Comparison of ENCODE assay signal across 27 cellular contexts in the genomic region with DNA sequence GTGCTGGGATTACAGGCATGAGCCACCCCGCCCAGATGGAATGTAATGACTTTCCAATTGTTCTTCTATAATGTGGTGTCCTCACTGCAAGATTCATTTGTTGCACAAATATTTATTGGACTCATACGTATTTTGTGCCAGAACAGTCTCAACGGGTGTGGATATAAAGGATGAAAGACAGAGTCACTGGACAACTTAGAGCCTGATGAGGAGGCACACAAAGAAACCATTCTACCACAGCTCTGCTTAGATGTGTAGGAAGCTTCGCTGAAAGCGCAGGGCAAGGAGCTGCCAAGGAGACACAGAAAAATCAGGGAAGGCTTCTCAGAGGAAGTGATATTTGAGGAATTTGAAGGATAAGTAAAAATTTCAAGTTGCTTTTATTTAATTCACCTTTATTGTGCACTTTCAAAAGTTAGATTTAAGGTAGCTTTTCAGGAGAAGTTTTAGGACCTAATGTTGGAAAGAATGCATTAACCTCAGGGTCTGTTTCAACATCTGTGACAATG. TPM values are rescaled to one million over a fixed set of nuclear protein-coding genes. Genes with fewer than 3 reads are reported as not detected.
"Had no signal": no experiment of that assay in that cellular context is flagged by ENCODE, and none has a peak within 500 bp of the region (broad histone marks: within the 10 kb centered on the region; RNA-seq: fewer than 3 reads in every experiment).

No MANE protein-coding gene starts in this region.

- H3K4me3 ChIP-seq: neural progenitor cell, ovary, psoas muscle, right lobe of liver, sigmoid colon, suprapubic skin, testis, tibial artery, transverse colon, upper lobe of right lung, vagina had no signal

- H3K27ac ChIP-seq: neural progenitor cell, ovary, parathyroid adenoma, psoas muscle, right lobe of liver, sigmoid colon, suprapubic skin, testis, tibial artery, transverse colon, upper lobe of right lung, vagina had no signal

- FAIRE-seq: small intestine had no signal

- H3K4me1 ChIP-seq: parathyroid adenoma had no signal

- H3K36me3 ChIP-seq: neural progenitor cell, ovary, right lobe of liver, sigmoid colon, suprapubic skin, tibial artery, transverse colon, upper lobe of right lung, vagina had no signal

- H3K27me3 ChIP-seq: ovary, right lobe of liver, testis, vagina had no signal

- H3K4me2 ChIP-seq: neural progenitor cell had no signal

- DNase-seq: naive thymus-derived CD4-positive, alpha-beta T cell; natural killer cell; occipital lobe; ovary; posterior cingulate gyrus; psoas muscle; right cardiac atrium; right lobe of liver; sigmoid colon; small intestine; stimulated activated CD4-positive, alpha-beta T cell treated with anti-CD3 and anti-CD28 coated beads, Interleukin-1b, Interleukin-23, amount 100 ng/mL, for 48 hours; stimulated activated CD4-positive, alpha-beta T cell treated with anti-CD3 and anti-CD28 coated beads, Interleukin-4, amount 100 ng/mL, for 1 hour; stimulated activated CD4-positive, alpha-beta T cell treated with anti-CD3 and anti-CD28 coated beads, Interleukin-4, amount 100 ng/mL, for 4 hours; stimulated activated CD8-positive, alpha-beta memory T cell treated with anti-CD3 and anti-CD28 coated beads, Interleukin-4, amount 100 ng/mL, for 48 hours; stimulated activated naive CD4-positive, alpha-beta T cell; stimulated activated naive CD8-positive, alpha-beta T cell treated with anti-CD3 and anti-CD28 coated beads, Interleukin-15, amount 100 ng/mL, for 72 hours; stimulated activated naive CD8-positive, alpha-beta T cell treated with anti-CD3 and anti-CD28 coated beads, Interleukin-15, Interleukin-2, amounts not matched to agents 100 U/mL and 50 U/mL, for 24 hours; substantia nigra; testis; tibial artery; transverse colon; upper lobe of right lung had no signal

- ATAC-seq: naive thymus-derived CD4-positive, alpha-beta T cell; natural killer cell; psoas muscle; right cardiac atrium; right lobe of liver; stimulated activated memory B cell treated with anti-CD40 and anti-IgM and Interleukin-4, amounts not matched to agents 10 μg/mL and 1 μg/mL and 100 μg/mL, for 72 hours; stimulated activated naive CD8-positive, alpha-beta T cell treated with anti-CD3 and anti-CD28 coated beads, Interleukin-15, amount 100 ng/mL, for 72 hours; stimulated activated naive CD8-positive, alpha-beta T cell treated with anti-CD3 and anti-CD28 coated beads, Interleukin-15, Interleukin-2, amounts not matched to agents 100 U/mL and 50 U/mL, for 24 hours; upper lobe of right lung had no signal

- H3K9me3 ChIP-seq: ovary, psoas muscle, right lobe of liver, sigmoid colon, suprapubic skin, testis, tibial artery, transverse colon, upper lobe of right lung, vagina had no signal

RNA-seq across cellular contexts. Expression of a gene that starts 41.6 kb away (rescaled TPM):
- polyA plus RNA-seq: naive thymus-derived CD4-positive, alpha-beta T cell had no signal
